Comparison of ENCODE assay signal across 1 cellular context in the genomic region with DNA sequence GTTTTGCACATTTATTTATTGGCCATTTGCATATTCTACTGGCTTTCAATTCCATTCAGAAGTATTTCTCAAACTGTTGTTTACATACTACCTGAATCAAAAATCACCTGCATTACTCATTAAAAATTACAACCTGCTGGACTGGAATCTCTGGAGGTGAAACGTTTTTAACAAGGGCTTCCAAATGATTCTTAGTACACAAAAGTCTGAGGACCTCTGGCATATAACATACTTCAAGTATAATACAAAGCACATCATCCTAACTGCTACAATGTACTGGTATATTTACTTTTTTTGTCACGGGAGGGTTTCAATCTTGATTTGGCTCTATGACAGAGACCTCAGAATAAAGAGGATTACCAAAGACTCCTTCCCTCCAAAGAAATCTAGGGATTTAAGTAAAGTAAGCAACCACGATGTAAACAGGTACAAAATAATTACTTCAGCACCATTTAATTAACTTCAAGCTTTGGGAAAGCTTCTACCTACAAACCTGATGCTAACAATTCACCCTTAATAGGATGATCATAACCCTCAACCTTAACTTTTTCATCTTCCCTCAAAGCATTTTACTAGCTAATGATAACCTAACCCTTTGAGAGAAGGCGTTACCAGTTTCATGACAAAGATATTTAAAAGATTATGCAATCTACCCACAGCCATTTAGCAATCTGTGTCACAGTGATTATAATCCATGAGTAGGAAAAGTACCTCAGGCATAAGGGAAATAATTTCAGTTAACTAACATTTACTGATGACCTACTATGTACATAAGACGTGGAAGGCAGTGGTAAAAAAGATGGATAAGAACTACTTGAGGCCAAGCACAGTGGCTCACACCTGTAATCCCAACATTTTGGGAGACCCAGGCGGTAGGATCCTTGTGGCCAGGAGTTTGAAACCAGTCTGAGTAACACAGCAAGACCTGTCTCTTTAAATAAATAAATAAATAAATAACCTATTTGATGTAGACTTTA.
TF ChIP-seq lines count a peak whose summit lies in the region.

No MANE protein-coding gene starts in this region.

TF ChIP-seq in K562, 482 proteins besides CTCF, POLR2A, EP300 and RAD21:
- TF ChIP-seq TAL1 (IDR thresholded peaks at IDR 0.05), result 0 out of 2 replicates have a peak, but pooled peaks have one; percentile 5
- TF ChIP-seq ZNF165 (CRISPR knock-in tag; IDR thresholded peaks at IDR 0.05; ENCODE audit: borderline replicate concordance), result no peak
- TF ChIP-seq CEBPB (tag; IDR thresholded peaks at IDR 0.05), result peak; percentile 91
- TF ChIP-seq ZNF445 (CRISPR knock-in tag; IDR thresholded peaks at IDR 0.05; ENCODE audit: low read depth), result no peak
- TF ChIP-seq ZNF717 (CRISPR knock-in tag; IDR thresholded peaks at IDR 0.05), result no peak
- TF ChIP-seq, protein P1, sequence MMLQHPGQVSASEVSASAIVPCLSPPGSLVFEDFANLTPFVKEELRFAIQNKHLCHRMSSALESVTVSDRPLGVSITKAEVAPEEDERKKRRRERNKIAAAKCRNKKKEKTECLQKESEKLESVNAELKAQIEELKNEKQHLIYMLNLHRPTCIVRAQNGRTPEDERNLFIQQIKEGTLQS (IDR thresholded peaks at IDR 0.05), result peak; percentile 44
- TF ChIP-seq, protein P1 (CRISPR knock-in tag; conservative IDR thresholded peaks at IDR 0.05), result no peak
- TF ChIP-seq PHB (CRISPR knock-in tag; IDR thresholded peaks at IDR 0.05), result no peak
- no peak for TF ChIP-seq ETV6 (IDR thresholded peaks at IDR 0.05; ENCODE audit: borderline replicate concordance in 1 of 2, low read depth in 2 of 2, low read length in 1 of 2)
- no peak for TF ChIP-seq ETV6 (CRISPR knock-in tag; IDR thresholded peaks at IDR 0.05; ENCODE audit: borderline replicate concordance)
- TF ChIP-seq SNRNP70 (optimal IDR thresholded peaks at IDR 0.05; ENCODE audit: low read depth, low read length), result no peak
- TF ChIP-seq KDM1A (IDR thresholded peaks at IDR 0.05), result 0 out of 4 replicates have a peak, but pooled peaks of 1 of the 2 experiments have one; percentile 9
- TF ChIP-seq, protein P2, sequence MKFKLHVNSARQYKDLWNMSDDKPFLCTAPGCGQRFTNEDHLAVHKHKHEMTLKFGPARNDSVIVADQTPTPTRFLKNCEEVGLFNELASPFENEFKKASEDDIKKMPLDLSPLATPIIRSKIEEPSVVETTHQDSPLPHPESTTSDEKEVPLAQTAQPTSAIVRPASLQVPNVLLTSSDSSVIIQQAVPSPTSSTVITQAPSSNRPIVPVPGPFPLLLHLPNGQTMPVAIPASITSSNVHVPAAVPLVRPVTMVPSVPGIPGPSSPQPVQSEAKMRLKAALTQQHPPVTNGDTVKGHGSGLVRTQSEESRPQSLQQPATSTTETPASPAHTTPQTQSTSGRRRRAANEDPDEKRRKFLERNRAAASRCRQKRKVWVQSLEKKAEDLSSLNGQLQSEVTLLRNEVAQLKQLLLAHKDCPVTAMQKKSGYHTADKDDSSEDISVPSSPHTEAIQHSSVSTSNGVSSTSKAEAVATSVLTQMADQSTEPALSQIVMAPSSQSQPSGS (CRISPR knock-in tag; IDR thresholded peaks at IDR 0.05), result no peak
- TF ChIP-seq, protein P3, sequence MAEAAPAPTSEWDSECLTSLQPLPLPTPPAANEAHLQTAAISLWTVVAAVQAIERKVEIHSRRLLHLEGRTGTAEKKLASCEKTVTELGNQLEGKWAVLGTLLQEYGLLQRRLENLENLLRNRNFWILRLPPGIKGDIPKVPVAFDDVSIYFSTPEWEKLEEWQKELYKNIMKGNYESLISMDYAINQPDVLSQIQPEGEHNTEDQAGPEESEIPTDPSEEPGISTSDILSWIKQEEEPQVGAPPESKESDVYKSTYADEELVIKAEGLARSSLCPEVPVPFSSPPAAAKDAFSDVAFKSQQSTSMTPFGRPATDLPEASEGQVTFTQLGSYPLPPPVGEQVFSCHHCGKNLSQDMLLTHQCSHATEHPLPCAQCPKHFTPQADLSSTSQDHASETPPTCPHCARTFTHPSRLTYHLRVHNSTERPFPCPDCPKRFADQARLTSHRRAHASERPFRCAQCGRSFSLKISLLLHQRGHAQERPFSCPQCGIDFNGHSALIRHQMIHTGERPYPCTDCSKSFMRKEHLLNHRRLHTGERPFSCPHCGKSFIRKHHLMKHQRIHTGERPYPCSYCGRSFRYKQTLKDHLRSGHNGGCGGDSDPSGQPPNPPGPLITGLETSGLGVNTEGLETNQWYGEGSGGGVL (CRISPR knock-in tag; IDR thresholded peaks at IDR 0.05), result no peak
- no peak for TF ChIP-seq SETDB1 (IDR thresholded peaks at IDR 0.05; ENCODE audit: low read length)
- peak; percentile 79; the same call in 1 of the 2 replicates for TF ChIP-seq ZKSCAN1 (IDR thresholded peaks at IDR 0.05; ENCODE audit: low read depth, low read length)
- TF ChIP-seq HCFC1 (IDR thresholded peaks at IDR 0.05; ENCODE audit: low read depth, low read length), result no peak
- no peak for TF ChIP-seq RNF2 (IDR thresholded peaks at IDR 0.05)
- TF ChIP-seq RBFOX2 (IDR thresholded peaks at IDR 0.05; ENCODE audit: low read depth, low read length), result no peak
- TF ChIP-seq PPARD (CRISPR knock-in tag; IDR thresholded peaks at IDR 0.05), result no peak
- TF ChIP-seq ZNF76 (CRISPR knock-in tag; IDR thresholded peaks at IDR 0.05; ENCODE audit: borderline replicate concordance), result no peak
- TF ChIP-seq, protein P4, sequence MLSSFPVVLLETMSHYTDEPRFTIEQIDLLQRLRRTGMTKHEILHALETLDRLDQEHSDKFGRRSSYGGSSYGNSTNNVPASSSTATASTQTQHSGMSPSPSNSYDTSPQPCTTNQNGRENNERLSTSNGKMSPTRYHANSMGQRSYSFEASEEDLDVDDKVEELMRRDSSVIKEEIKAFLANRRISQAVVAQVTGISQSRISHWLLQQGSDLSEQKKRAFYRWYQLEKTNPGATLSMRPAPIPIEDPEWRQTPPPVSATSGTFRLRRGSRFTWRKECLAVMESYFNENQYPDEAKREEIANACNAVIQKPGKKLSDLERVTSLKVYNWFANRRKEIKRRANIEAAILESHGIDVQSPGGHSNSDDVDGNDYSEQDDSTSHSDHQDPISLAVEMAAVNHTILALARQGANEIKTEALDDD (IDR thresholded peaks at IDR 0.05), result peak; percentile 44; the same call in 1 of the 2 replicates
- TF ChIP-seq CEBPG (CRISPR knock-in tag; IDR thresholded peaks at IDR 0.05), result no peak
- peak; percentile 88 to 91 for TF ChIP-seq CEBPG (tag; conservative IDR thresholded peaks at IDR 0.05 in 1 of 2, IDR thresholded peaks at IDR 0.05 in 1 of 2)
TF ChIP-seq in K562: peak in this region for 7.
